Comparison of ENCODE assay signal across 20 cellular contexts in the genomic region with DNA sequence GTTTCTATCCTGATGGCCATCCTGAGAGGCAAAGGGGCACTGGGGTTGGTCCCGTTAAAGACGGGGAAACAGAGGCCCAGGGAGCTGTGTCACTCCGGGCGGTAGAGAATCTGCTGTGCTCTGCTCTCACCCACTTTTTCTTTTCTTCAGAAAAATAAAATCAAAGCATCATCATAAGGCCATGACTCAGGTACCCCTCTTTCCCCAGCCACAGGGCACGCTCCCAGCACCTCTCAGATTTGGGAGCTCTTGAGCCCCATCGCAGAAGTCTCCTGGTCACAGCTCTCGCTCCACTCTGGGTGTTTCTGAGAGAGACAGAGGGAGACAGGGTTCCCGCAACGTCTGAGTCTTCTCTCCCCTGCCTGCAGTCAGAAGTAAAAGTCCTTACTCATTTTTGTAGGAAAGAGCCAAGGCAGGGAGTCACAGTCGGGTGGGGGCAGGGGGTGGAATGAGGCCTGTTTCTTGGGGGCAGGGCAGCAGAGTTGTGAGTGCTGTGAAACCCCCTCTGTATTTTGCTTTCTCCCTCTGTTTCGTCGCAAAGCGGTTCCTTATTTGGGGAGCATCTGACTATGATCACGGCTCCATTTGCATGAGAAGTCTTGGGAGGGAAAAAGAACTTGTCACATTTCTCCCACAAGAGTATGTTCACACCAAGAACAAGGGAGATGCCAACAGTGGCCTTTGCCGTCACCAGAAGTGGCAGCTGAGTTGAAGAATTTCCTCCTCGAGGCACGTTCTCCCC.
DNase-seq lines count a peak whose midpoint lies in the region; FAIRE-seq and TF ChIP-seq lines count a peak whose summit lies in the region.
"Had no signal": no experiment of that assay in that cellular context is flagged by ENCODE, and none has a peak within 500 bp of the region (broad histone marks: within the 10 kb centered on the region; RNA-seq: fewer than 3 reads in every experiment).

No MANE protein-coding gene starts in this region.

- H3K4me3 ChIP-seq in dorsolateral prefrontal cortex (no peak overlapping the region), mesendoderm (ENCODE audit: low read length) (no peak overlapping the region), suprapubic skin (no peak overlapping the region)
- H3K4me3 ChIP-seq: A549, left ventricle myocardium inferior, MG63, pancreas, SJCRH30 had no signal

- peak; percentile 21 for DNase-seq in activated CD8-positive, alpha-beta memory T cell treated with anti-CD3 and anti-CD28 coated beads for 24 hours
- no peak for DNase-seq in activated CD8-positive, alpha-beta memory T cell treated with anti-CD3 and anti-CD28 coated beads, Interleukin-2, amount 50 U/mL, for 4 hours
- DNase-seq in dorsolateral prefrontal cortex: peak in 4 of 10 donors; percentile 8 to 42 (median 28)
- peak; percentile 26 for DNase-seq in mesendoderm
- DNase-seq in suprapubic skin (ENCODE audit: low spot score in 2 of 2): peak in 1 of 2 donors; percentile 23
- DNase-seq in stimulated activated CD4-positive, alpha-beta T cell treated with anti-CD3 and anti-CD28 coated beads, Interleukin-12 subunit alpha, Interleukin-12 subunit beta, amount 100 ng/mL, for 4 hours: no peak
- no peak for DNase-seq in HTR-8/SVneo (ENCODE audit: insufficient read length, low spot score)
- DNase-seq in cerebellar nuclear complex (lab: John Stamatoyannopoulos, UW): no peak
- DNase-seq: MG63; NCI-H1436; NCI-H526 treated with DMSO at 0.1 percent for 48 hours; pancreas; SJCRH30; stimulated activated CD4-positive, alpha-beta T cell treated with anti-CD3 and anti-CD28 coated beads, Interleukin-4, amount 100 ng/mL, for 1 hour; stimulated activated naive CD8-positive, alpha-beta T cell treated with anti-CD3 and anti-CD28 coated beads, Interleukin-15, amount 100 ng/mL, for 72 hours had no signal

- H2BK120ac ChIP-seq in mesendoderm (ENCODE audit: low read depth, low read length): peak overlapping the region; percentile 61

- no peak overlapping the region for H4K5ac ChIP-seq in mesendoderm (ENCODE audit: low read length)

- TF ChIP-seq CTCF in dorsolateral prefrontal cortex (IDR thresholded peaks at IDR 0.05 in 54 of 56, conservative IDR thresholded peaks at IDR 0.05 in 2 of 56; ENCODE audit: low read depth in 1 of 56, partially characterized antibody in 56 of 56): no peak
- TF ChIP-seq CTCF in suprapubic skin (IDR thresholded peaks at IDR 0.05): no peak

- H3K9ac ChIP-seq in mesendoderm (ENCODE audit: low read length): peak overlapping the region; percentile 48

- TF ChIP-seq POLR2A in suprapubic skin (IDR thresholded peaks at IDR 0.05): no peak

- H3K79me1 ChIP-seq in mesendoderm (ENCODE audit: low read length): no peaks in the 10 kb centered on the region

- no peak overlapping the region for H2BK5ac ChIP-seq in mesendoderm (ENCODE audit: low read length)

- H3K18ac ChIP-seq in mesendoderm (ENCODE audit: low read length): peak overlapping the region; percentile 42

- H3K4ac ChIP-seq in mesendoderm (ENCODE audit: low read depth, low read length): peak overlapping the region; percentile 8

- no peak for TF ChIP-seq EP300 in suprapubic skin (IDR thresholded peaks at IDR 0.05)

- peak overlapping the region; percentile 57 for H3K23ac ChIP-seq in mesendoderm (ENCODE audit: low read length)

- no peaks in the 10 kb centered on the region for H3K79me2 ChIP-seq in mesendoderm (ENCODE audit: control insufficient read depth, insufficient read depth, low read length)

- no CpG with 5 or more reads among the region's 17 CpGs for WGBS in mesendoderm (ENCODE audit: extremely low coverage, insufficient coverage, low lambda C conversion rate)
- 62% methylated on average over 17 of the region's 17 CpGs for WGBS in suprapubic skin

- H3K4me1 ChIP-seq in mesendoderm (ENCODE audit: control insufficient read depth, low read depth, low read length): peaks cover 14% of the 10 kb centered on the region
- H3K4me1 ChIP-seq in suprapubic skin: peaks cover 11% of the 10 kb centered on the region
- H3K4me1 ChIP-seq: left ventricle myocardium inferior, pancreas had no signal

- H4K8ac ChIP-seq in mesendoderm (ENCODE audit: low read depth, low read length): no peak overlapping the region

- H3K27me3 ChIP-seq in dorsolateral prefrontal cortex: peaks cover 0 to 6% (median 0%) of the 10 kb centered on the region in 45 donors
- no peaks in the 10 kb centered on the region for H3K27me3 ChIP-seq in mesendoderm (ENCODE audit: insufficient read depth, low read length, poor library complexity)
- no peaks in the 10 kb centered on the region for H3K27me3 ChIP-seq in suprapubic skin
- H3K27me3 ChIP-seq: MG63, pancreas, SJCRH30 had no signal

- H3K56ac ChIP-seq in mesendoderm (ENCODE audit: low read length): peak overlapping the region; percentile 58

- H2BK15ac ChIP-seq in mesendoderm (replicated peaks; ENCODE audit: low read depth): no peak overlapping the region

- H2AK5ac ChIP-seq in mesendoderm (ENCODE audit: low read length): no peak overlapping the region

- H3K9me3 ChIP-seq in suprapubic skin: no peaks in the 10 kb centered on the region
- H3K9me3 ChIP-seq: A549, left ventricle myocardium inferior, MG63, pancreas, SJCRH30 had no signal

- peak overlapping the region in 30 of 59 donors; percentile 1 to 73 (median 46) for H3K27ac ChIP-seq in dorsolateral prefrontal cortex
- no peak overlapping the region for H3K27ac ChIP-seq in mesendoderm (ENCODE audit: low read depth, low read length)
- H3K27ac ChIP-seq in suprapubic skin: peak overlapping the region; percentile 32
- H3K27ac ChIP-seq: A549, left ventricle myocardium inferior, pancreas, SJCRH30, VCaP had no signal

- H3K36me3 ChIP-seq in mesendoderm (ENCODE audit: control insufficient read depth, insufficient read depth, low read length) (no peaks in the 10 kb centered on the region), suprapubic skin (no peaks in the 10 kb centered on the region)
- H3K36me3 ChIP-seq: left ventricle myocardium inferior, MG63, pancreas, SJCRH30 had no signal

- FAIRE-seq in HTR-8/SVneo (lab: Jason Lieb, UNC): no peak
- FAIRE-seq: A549, G401.6, pancreas, urothelium cell line had no signal

- no peak overlapping the region for H3K4me2 ChIP-seq in mesendoderm (ENCODE audit: low read length)
- H3K4me2 ChIP-seq: A549 had no signal

- intact Hi-C loops in dorsolateral prefrontal cortex (cut with DNase I): no loop called here

Comparison
In these comparisons a context has a peak if more than half of its experiments do, and no peak if none do; other contexts are left out.
1. DNase-seq: peak in activated CD8-positive, alpha-beta memory T cell treated with anti-CD3 and anti-CD28 coated beads for 24 hours (single experiment) and mesendoderm (single experiment); none in activated CD8-positive, alpha-beta memory T cell treated with anti-CD3 and anti-CD28 coated beads, Interleukin-2, amount 50 U/mL, for 4 hours (single experiment), stimulated activated CD4-positive, alpha-beta T cell treated with anti-CD3 and anti-CD28 coated beads, Interleukin-12 subunit alpha, Interleukin-12 subunit beta, amount 100 ng/mL, for 4 hours (single experiment), HTR-8/SVneo (single experiment) and cerebellar nuclear complex (0 of 2).